Comparison of ENCODE assay signal across 1 cellular context in the genomic region with DNA sequence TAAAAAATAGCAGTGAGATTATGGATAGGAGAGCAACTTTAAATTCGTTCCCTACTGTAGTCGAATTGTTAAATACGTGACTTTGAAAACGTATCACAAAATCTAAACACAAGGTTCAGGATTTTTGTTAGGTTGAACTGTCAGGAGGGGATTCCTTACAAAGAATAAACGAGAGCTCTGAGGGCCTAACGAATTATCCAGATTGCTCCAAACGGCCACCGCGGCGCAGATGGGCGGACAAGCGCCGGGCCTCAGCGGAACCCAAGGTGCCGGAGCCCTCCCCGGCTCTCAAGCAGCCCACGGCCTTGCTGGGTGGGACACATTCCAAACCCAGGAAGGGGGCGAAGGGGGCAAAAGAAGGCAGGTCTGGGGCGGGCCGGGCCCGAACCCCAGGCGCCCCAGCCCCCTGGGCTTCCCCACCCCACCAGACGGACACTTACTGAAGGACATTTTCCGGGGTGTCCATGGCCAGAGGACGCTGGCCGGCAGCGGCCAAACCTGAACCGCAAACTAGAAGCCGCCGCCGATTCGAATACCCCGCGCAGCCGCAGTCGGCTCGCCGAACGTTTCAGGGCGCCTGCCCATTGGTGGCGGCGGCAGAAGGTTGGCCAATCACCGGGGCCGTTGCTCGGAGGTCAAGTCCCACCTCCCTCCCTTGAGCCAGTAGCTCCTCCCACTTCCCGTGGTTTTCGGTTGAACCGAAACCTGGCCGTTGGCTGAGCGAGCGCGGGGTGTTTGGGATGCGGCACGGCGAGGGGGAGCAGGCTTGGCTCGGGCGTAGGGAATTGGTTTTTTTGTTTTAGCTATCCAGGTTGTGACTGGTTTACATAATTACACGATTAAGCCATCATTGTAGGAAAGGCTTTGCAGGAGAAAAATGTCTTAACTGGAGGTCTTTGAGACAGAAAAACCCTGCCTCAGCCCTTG.
TF ChIP-seq lines count a peak whose summit lies in the region.

A gene (minus strand): TSS at position 534 of the 927 bp plus-strand sequence. CDS start 68 bp downstream, at position 466.

TF ChIP-seq in H1, 55 proteins besides CTCF, POLR2A, EP300 and RAD21:
- TF ChIP-seq, protein P1, sequence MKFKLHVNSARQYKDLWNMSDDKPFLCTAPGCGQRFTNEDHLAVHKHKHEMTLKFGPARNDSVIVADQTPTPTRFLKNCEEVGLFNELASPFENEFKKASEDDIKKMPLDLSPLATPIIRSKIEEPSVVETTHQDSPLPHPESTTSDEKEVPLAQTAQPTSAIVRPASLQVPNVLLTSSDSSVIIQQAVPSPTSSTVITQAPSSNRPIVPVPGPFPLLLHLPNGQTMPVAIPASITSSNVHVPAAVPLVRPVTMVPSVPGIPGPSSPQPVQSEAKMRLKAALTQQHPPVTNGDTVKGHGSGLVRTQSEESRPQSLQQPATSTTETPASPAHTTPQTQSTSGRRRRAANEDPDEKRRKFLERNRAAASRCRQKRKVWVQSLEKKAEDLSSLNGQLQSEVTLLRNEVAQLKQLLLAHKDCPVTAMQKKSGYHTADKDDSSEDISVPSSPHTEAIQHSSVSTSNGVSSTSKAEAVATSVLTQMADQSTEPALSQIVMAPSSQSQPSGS (IDR thresholded peaks at IDR 0.05; ENCODE audit: low read length) = no peak
- peak; percentile 96 for TF ChIP-seq SP1 (IDR thresholded peaks at IDR 0.05; ENCODE audit: low read depth, low read length)
- TF ChIP-seq RBBP5 (IDR thresholded peaks at IDR 0.05; ENCODE audit: borderline replicate concordance, low read depth, low read length) = 0 out of 2 replicates have a peak, but pooled peaks have one; percentile 63
- TF ChIP-seq SIRT6 (IDR thresholded peaks at IDR 0.05; ENCODE audit: low read length) = no peak
- peak; percentile 87 for TF ChIP-seq ASH2L (IDR thresholded peaks at IDR 0.05; ENCODE audit: low read length)
- TF ChIP-seq KDM1A (IDR thresholded peaks at IDR 0.05; ENCODE audit: borderline replicate concordance, low read length) = no peak
- peak; percentile 83 to 89; a peak in 3 of 4 replicates for TF ChIP-seq SIN3A (conservative IDR thresholded peaks at IDR 0.05 in 1 of 2, IDR thresholded peaks at IDR 0.05 in 1 of 2; ENCODE audit: low read depth in 1 of 2, low read length in 2 of 2)
- peak; percentile 71 for TF ChIP-seq KDM4A (IDR thresholded peaks at IDR 0.05; ENCODE audit: low read depth, low read length, severe bottlenecking)
- TF ChIP-seq, protein P2, sequence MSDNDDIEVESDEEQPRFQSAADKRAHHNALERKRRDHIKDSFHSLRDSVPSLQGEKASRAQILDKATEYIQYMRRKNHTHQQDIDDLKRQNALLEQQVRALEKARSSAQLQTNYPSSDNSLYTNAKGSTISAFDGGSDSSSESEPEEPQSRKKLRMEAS (IDR thresholded peaks at IDR 0.05) = peak; percentile 26; the same call in 1 of the 2 replicates
- TF ChIP-seq PHF8 (conservative IDR thresholded peaks at IDR 0.05; ENCODE audit: low read depth, low read length) = peak; percentile 67
- TF ChIP-seq NRF1 (IDR thresholded peaks at IDR 0.05; ENCODE audit: low read depth, low read length) = peak; percentile 72
- peak; percentile 79; the same call in 1 of the 2 replicates for TF ChIP-seq TBP (IDR thresholded peaks at IDR 0.05; ENCODE audit: low read depth, low read length)
- TF ChIP-seq GABPA (IDR thresholded peaks at IDR 0.05; ENCODE audit: borderline replicate concordance, insufficient read depth, low read length) = no peak
- TF ChIP-seq HDAC2 (IDR thresholded peaks at IDR 0.05; ENCODE audit: borderline replicate concordance in 1 of 2, low read depth in 2 of 2, low read length in 2 of 2) = peak in 1 of 2 experiments; percentile 84; a peak in 1 of 4 replicates
- peak; percentile 70; the same call in 1 of the 2 replicates for TF ChIP-seq POLR2AphosphoS5 (IDR thresholded peaks at IDR 0.05; ENCODE audit: low read depth, low read length)
- 0 out of 2 replicates have a peak, but pooled peaks have one; percentile 59 for TF ChIP-seq SP4 (IDR thresholded peaks at IDR 0.05; ENCODE audit: low read length)
- peak; percentile 74 for TF ChIP-seq TAF1 (IDR thresholded peaks at IDR 0.05; ENCODE audit: low read depth, low read length)
- TF ChIP-seq CHD2 (IDR thresholded peaks at IDR 0.05; ENCODE audit: low read length) = peak; percentile 76
- TF ChIP-seq YY1 (IDR thresholded peaks at IDR 0.05; ENCODE audit: low read depth, low read length) = no peak
